ENCODE assay signal across 8 cellular contexts in genomic region chr3:149494022-149494758, GRCh38. TPM values are rescaled to one million over a fixed set of nuclear protein-coding genes. Genes with fewer than 3 reads are reported as not detected.
DNase-seq lines count a peak whose midpoint lies in the region; ATAC-seq and TF ChIP-seq lines count a peak whose summit lies in the region.

No MANE protein-coding gene starts in this region.

- TF ChIP-seq CTCF in GM12873 (IDR thresholded peaks at IDR 0.05; ENCODE audit: insufficient read depth, low read depth, low read length, missing control alignments) (peak; percentile 91), gastroesophageal sphincter (IDR thresholded peaks at IDR 0.05) (peak; percentile 69 to 87 (median 80)), ovary (IDR thresholded peaks at IDR 0.05) (peak; percentile 65 to 77 (median 72))

- TF ChIP-seq POLR2A in gastroesophageal sphincter (IDR thresholded peaks at IDR 0.05) (no peak), ovary (IDR thresholded peaks at IDR 0.05) (no peak), GM18505 (IDR thresholded peaks at IDR 0.05; ENCODE audit: borderline replicate concordance, extremely low read depth, insufficient read depth, insufficient read length) (no peak)

- DNase-seq in AG08395 (ENCODE audit: low spot score) (peak; percentile 70), NCI-H1694 treated with DMSO at 0.1 percent for 48 hours (lab: John Stamatoyannopoulos, UW) (peak; percentile 18), ovary (peak; percentile 62 to 80 (median 71))
- peak; percentile 81 for DNase-seq in activated CD4-positive, alpha-beta T cell treated with anti-CD3 and anti-CD28 coated beads, Interleukin-2, amount 10 ng/mL, durations not matched to agents 24 days and 14 days

- H3K4me3 ChIP-seq in gastroesophageal sphincter (no peak overlapping the region), ovary (no peak overlapping the region)

- H3K9me3 Mint-ChIP-seq in activated CD4-positive, alpha-beta T cell treated with anti-CD3 and anti-CD28 coated beads, Interleukin-2, amount 10 ng/mL, durations not matched to agents 24 days and 14 days = no peaks in the 10 kb centered on the region

- TF ChIP-seq EP300 in gastroesophageal sphincter (IDR thresholded peaks at IDR 0.05) (no peak), ovary (IDR thresholded peaks at IDR 0.05) (no peak)

- H3K27me3 ChIP-seq in gastroesophageal sphincter (no peaks in the 10 kb centered on the region), ovary (no peaks in the 10 kb centered on the region)

- H3K27me3 Mint-ChIP-seq in activated CD4-positive, alpha-beta T cell treated with anti-CD3 and anti-CD28 coated beads, Interleukin-2, amount 10 ng/mL, durations not matched to agents 24 days and 14 days = peaks cover 21% of the 10 kb centered on the region

- H3K4me1 Mint-ChIP-seq in activated CD4-positive, alpha-beta T cell treated with anti-CD3 and anti-CD28 coated beads, Interleukin-2, amount 10 ng/mL, durations not matched to agents 24 days and 14 days = no peaks in the 10 kb centered on the region

- no peaks in the 10 kb centered on the region for H3K36me3 ChIP-seq in gastroesophageal sphincter
- no peaks in the 10 kb centered on the region for H3K36me3 ChIP-seq in ovary

- H3K4me1 ChIP-seq in gastroesophageal sphincter (peaks cover 0 to 8% (median 0%) of the 10 kb centered on the region in 3 donors), ovary (ENCODE audit: insufficient read depth) (no peaks in the 10 kb centered on the region)

- no peak overlapping the region for H3K4me3 Mint-ChIP-seq in activated CD4-positive, alpha-beta T cell treated with anti-CD3 and anti-CD28 coated beads, Interleukin-2, amount 10 ng/mL, durations not matched to agents 24 days and 14 days

- ATAC-seq in gastroesophageal sphincter = peak; percentile 78
- no peak for ATAC-seq in GM18505 (IDR thresholded peaks at IDR 0.05; ENCODE audit: unreplicated experiment)
- no peak for ATAC-seq in GM19463 (IDR thresholded peaks at IDR 0.05; ENCODE audit: unreplicated experiment)

- H3K9me3 ChIP-seq in gastroesophageal sphincter = no peaks in the 10 kb centered on the region
- H3K9me3 ChIP-seq in ovary = no peaks in the 10 kb centered on the region

- no peaks in the 10 kb centered on the region for H3K36me3 Mint-ChIP-seq in activated CD4-positive, alpha-beta T cell treated with anti-CD3 and anti-CD28 coated beads, Interleukin-2, amount 10 ng/mL, durations not matched to agents 24 days and 14 days (ENCODE audit: low read depth)

- WGBS in gastroesophageal sphincter (ENCODE audit: low coverage in 1 of 2), 2 donors = 29 to 37% methylated on average over 7 to 11 of the region's 11 CpGs
- WGBS in ovary, 3 donors = 29 to 36% (median 35%) methylated on average over 11 of the region's 11 CpGs

- no peak overlapping the region for H3K27ac Mint-ChIP-seq in activated CD4-positive, alpha-beta T cell treated with anti-CD3 and anti-CD28 coated beads, Interleukin-2, amount 10 ng/mL, durations not matched to agents 24 days and 14 days

- H3K27ac ChIP-seq in gastroesophageal sphincter = no peak overlapping the region
- H3K27ac ChIP-seq in ovary = no peak overlapping the region

- intact Hi-C loops in activated CD4-positive, alpha-beta T cell treated with anti-CD3 and anti-CD28 coated beads, Interleukin-2, amount 10 ng/mL, durations not matched to agents 24 days and 14 days (cut with micrococcal nuclease) = no loop called here
- intact Hi-C loops in ovary (cut with DNase I) = loop anchor here in 1 of 4 donors (10.0 kb wide), 2 partner anchors 139 to 311 kb away; no protein-coding TSS in a partner anchor

RNA-seq across cellular contexts. Expression of gene TM4SF4, which starts 19.7 kb away (rescaled TPM):
- not detected in 2 replicates for total RNA-seq in activated CD4-positive, alpha-beta T cell treated with anti-CD3 and anti-CD28 coated beads, Interleukin-2, amount 10 ng/mL, durations not matched to agents 24 days and 14 days
- total RNA-seq in gastroesophageal sphincter = 1 to 10 TPM in 3 of 4 donors, not detected in 1; 1.3 to 3.2 (median 2.2) TPM
- 1 to 10 TPM in 2 of 7 donors, under 1 TPM in 1, not detected in 4; 0.12 to 6.9 (median 4.6) TPM for total RNA-seq in ovary
- 1 to 10 TPM in 1 of 2 donors, under 1 TPM in 1; 0.10 to 4.5 TPM for polyA plus RNA-seq in ovary

Comparison
In these comparisons a context has a peak if more than half of its experiments do, and no peak if none do; other contexts are left out.
1. DNase-seq: peak in every context shown above with its lines; median percentile 81 in activated CD4-positive, alpha-beta T cell treated with anti-CD3 and anti-CD28 coated beads, Interleukin-2, amount 10 ng/mL, durations not matched to agents 24 days and 14 days; 71 in ovary; 70 in AG08395; 18 in NCI-H1694 treated with DMSO at 0.1 percent for 48 hours.